In the genomic region with DNA sequence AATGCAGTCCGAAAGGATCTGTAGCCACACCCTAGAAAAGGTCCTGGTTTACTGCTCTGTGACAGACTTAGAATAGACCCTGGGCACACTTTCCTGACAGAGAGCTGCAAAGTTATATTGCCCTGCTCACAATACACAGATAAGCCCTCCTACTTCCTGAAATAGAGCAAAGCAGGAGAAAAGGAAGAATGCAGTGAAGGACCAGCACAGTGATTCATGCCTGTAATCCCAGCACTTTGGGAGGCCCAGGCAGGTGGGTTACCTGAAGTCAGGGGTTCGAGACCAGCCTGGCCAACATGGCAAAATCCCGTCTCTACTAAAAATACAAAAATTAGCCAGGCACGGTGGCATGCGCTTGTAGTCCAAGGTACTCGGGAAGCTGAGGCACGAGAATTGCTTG, we compare ENCODE assay signal across 13 cellular contexts. TPM values are rescaled to one million over a fixed set of nuclear protein-coding genes. Genes with fewer than 3 reads are reported as not detected.
DNase-seq lines count a peak whose midpoint lies in the region; ATAC-seq and TF ChIP-seq lines count a peak whose summit lies in the region.
"Had no signal": no experiment of that assay in that cellular context is flagged by ENCODE, and none has a peak within 500 bp of the region (broad histone marks: within the 10 kb centered on the region; RNA-seq: fewer than 3 reads in every experiment).

No MANE protein-coding gene starts in this region.

- peak overlapping the region; percentile 16 for H3K27ac ChIP-seq in left ventricle myocardium inferior (replicated peaks)
- H3K27ac ChIP-seq in heart right ventricle = peak overlapping the region in 1 of 10 donors; percentile 26
- no peak overlapping the region for H3K27ac ChIP-seq in upper lobe of right lung

- TF ChIP-seq CTCF in left ventricle myocardium inferior (IDR thresholded peaks at IDR 0.05; ENCODE audit: borderline replicate concordance) (no peak), heart right ventricle (IDR thresholded peaks at IDR 0.05) (no peak), upper lobe of right lung (IDR thresholded peaks at IDR 0.05) (no peak)

- no peaks in the 10 kb centered on the region for H3K27me3 ChIP-seq in left ventricle myocardium inferior (ENCODE audit: low read depth)
- no peaks in the 10 kb centered on the region for H3K27me3 ChIP-seq in heart right ventricle
- no peaks in the 10 kb centered on the region for H3K27me3 ChIP-seq in upper lobe of right lung
- H3K27me3 ChIP-seq: BE2C had no signal

- H3K9me3 ChIP-seq in left ventricle myocardium inferior (replicated peaks) (no peaks in the 10 kb centered on the region), heart right ventricle (no peaks in the 10 kb centered on the region), T-helper 17 cell (ENCODE audit: control insufficient read depth, low read length, poor library complexity, severe bottlenecking) (no peaks in the 10 kb centered on the region), upper lobe of right lung (no peaks in the 10 kb centered on the region)
- H3K9me3 ChIP-seq: BE2C had no signal

- peak overlapping the region; percentile 47 for H3K4me3 Mint-ChIP-seq in T-helper 17 cell

- WGBS in heart right ventricle, 2 donors = 59 to 74% methylated on average over 7 of the region's 7 CpGs

- H3K36me3 Mint-ChIP-seq in T-helper 17 cell (ENCODE audit: low read depth) = no peaks in the 10 kb centered on the region

- H3K36me3 ChIP-seq in left ventricle myocardium inferior = peaks cover 12% of the 10 kb centered on the region
- H3K36me3 ChIP-seq in heart right ventricle = peaks cover 0 to 27% (median 5%) of the 10 kb centered on the region in 9 donors
- peaks cover 8% of the 10 kb centered on the region for H3K36me3 ChIP-seq in upper lobe of right lung

- no peak overlapping the region for H3K4me3 ChIP-seq in left ventricle myocardium inferior
- H3K4me3 ChIP-seq in heart right ventricle = no peak overlapping the region
- H3K4me3 ChIP-seq in upper lobe of right lung = no peak overlapping the region

- intact Hi-C loops in left ventricle myocardium inferior (cut with micrococcal nuclease) (no loop called here), heart right ventricle (cut with DNase I) (no loop called here), left colon (cut with DNase I, micrococcal nuclease) (no loop called here), upper lobe of right lung (cut with DNase I) (no loop called here)

- H3K27me3 Mint-ChIP-seq in T-helper 17 cell = no peaks in the 10 kb centered on the region

- H3K4me1 Mint-ChIP-seq in T-helper 17 cell = peaks cover 23% of the 10 kb centered on the region

- H3K4me1 ChIP-seq in left ventricle myocardium inferior (peaks cover 43% of the 10 kb centered on the region), heart right ventricle (peaks cover 3 to 53% (median 30%) of the 10 kb centered on the region in 9 donors), upper lobe of right lung (peaks cover 47% of the 10 kb centered on the region)
- H3K4me1 ChIP-seq: BE2C had no signal

- no peak for ATAC-seq in heart right ventricle
- ATAC-seq in T-helper 17 cell = no peak
- peak; percentile 72 for ATAC-seq in left colon
- ATAC-seq in HG02588 (IDR thresholded peaks at IDR 0.05; ENCODE audit: unreplicated experiment) = no peak
- ATAC-seq in GM21390 (IDR thresholded peaks at IDR 0.05; ENCODE audit: unreplicated experiment) = no peak
- no peak for ATAC-seq in upper lobe of right lung
- ATAC-seq: SK-N-SH treated with all-trans-retinoic acid at 6 μM for 48 hours had no signal

- peak overlapping the region; percentile 1 for H3K27ac Mint-ChIP-seq in T-helper 17 cell

- DNase-seq in left ventricle myocardium inferior (no peak), heart right ventricle (no peak), T-helper 17 cell (no peak), left colon (peak; percentile 49 to 56), SW480 (ENCODE audit: low spot score) (no peak), upper lobe of right lung (no peak)
- DNase-seq: BE2C, erythroblast, midbrain, NCI-H748 treated with DMSO at 0.1 percent for 48 hours had no signal

RNA-seq across cellular contexts. Expression of a gene that starts 2.1 kb away (rescaled TPM):
- total RNA-seq in left ventricle myocardium inferior = 10.5 TPM
- 10 to 100 TPM in 5 of 10 donors, 1 to 10 TPM in 5; 6.0 to 18.6 (median 9.7) TPM for total RNA-seq in heart right ventricle
- polyA plus RNA-seq in heart right ventricle = 10 to 100 TPM; 10.5 to 11.8 TPM
- total RNA-seq in T-helper 17 cell = 10 to 100 TPM; 32.4 to 35.6 TPM
- 10 to 100 TPM; 80.6 to 80.8 TPM for total RNA-seq in left colon
- total RNA-seq in upper lobe of right lung = 50.3 TPM

RNA-seq across cellular contexts. Expression of a gene that starts 2.6 kb away (rescaled TPM):
- total RNA-seq in left ventricle myocardium inferior (20.9 TPM), heart right ventricle (10 to 100 TPM; 14.4 to 25.9 (median 17.6) TPM), T-helper 17 cell (10 to 100 TPM; 46.1 to 48.9 TPM), left colon (10 to 100 TPM; 33.9 to 40.5 TPM), upper lobe of right lung (46.3 TPM)
- polyA plus RNA-seq in heart right ventricle = 10 to 100 TPM; 28.0 to 35.3 TPM

RNA-seq across cellular contexts. Expression of a gene that starts 26.5 kb away (rescaled TPM):
- 17.8 TPM for total RNA-seq in left ventricle myocardium inferior
- total RNA-seq in heart right ventricle = 10 to 100 TPM; 13.9 to 26.1 (median 20.9) TPM
- polyA plus RNA-seq in heart right ventricle = 10 to 100 TPM; 11.8 to 12.1 TPM
- 10 to 100 TPM; 39.6 to 41.9 TPM for total RNA-seq in T-helper 17 cell
- total RNA-seq in left colon = 10 to 100 TPM; 58.5 to 61.5 TPM
- 32.1 TPM for total RNA-seq in upper lobe of right lung

RNA-seq across cellular contexts. Expression of a gene that starts 26.6 kb away (rescaled TPM):
- total RNA-seq in left ventricle myocardium inferior (128 TPM), heart right ventricle (100 to 1,000 TPM; 101 to 147 (median 129) TPM), T-helper 17 cell (100 to 1,000 TPM; 147 to 184 TPM), left colon (100 to 1,000 TPM; 138 to 149 TPM), upper lobe of right lung (126 TPM)
- polyA plus RNA-seq in heart right ventricle = 100 to 1,000 TPM in 1 of 2 donors, 10 to 100 TPM in 1; 59.0 to 147 TPM

RNA-seq across cellular contexts. Expression of a gene that starts 32.8 kb away (rescaled TPM):
- total RNA-seq in left ventricle myocardium inferior (4.9 TPM), heart right ventricle (1 to 10 TPM; 2.9 to 6.8 (median 4.1) TPM), T-helper 17 cell (1 to 10 TPM; 5.1 to 5.9 TPM), left colon (1 to 10 TPM; 7.9 to 8.5 TPM), upper lobe of right lung (9.3 TPM)
- polyA plus RNA-seq in heart right ventricle = 1 to 10 TPM; 6.3 to 8.3 TPM

Comparison
In these comparisons a context has a peak if more than half of its experiments do, and no peak if none do; other contexts are left out.
1. DNase-seq: peak in left colon (2 of 2); none in left ventricle myocardium inferior (single experiment), heart right ventricle (0 of 2), T-helper 17 cell (0 of 3), SW480 (single experiment) and upper lobe of right lung (single experiment).